ENCODE assay signal across 2 cellular contexts in the genomic region with DNA sequence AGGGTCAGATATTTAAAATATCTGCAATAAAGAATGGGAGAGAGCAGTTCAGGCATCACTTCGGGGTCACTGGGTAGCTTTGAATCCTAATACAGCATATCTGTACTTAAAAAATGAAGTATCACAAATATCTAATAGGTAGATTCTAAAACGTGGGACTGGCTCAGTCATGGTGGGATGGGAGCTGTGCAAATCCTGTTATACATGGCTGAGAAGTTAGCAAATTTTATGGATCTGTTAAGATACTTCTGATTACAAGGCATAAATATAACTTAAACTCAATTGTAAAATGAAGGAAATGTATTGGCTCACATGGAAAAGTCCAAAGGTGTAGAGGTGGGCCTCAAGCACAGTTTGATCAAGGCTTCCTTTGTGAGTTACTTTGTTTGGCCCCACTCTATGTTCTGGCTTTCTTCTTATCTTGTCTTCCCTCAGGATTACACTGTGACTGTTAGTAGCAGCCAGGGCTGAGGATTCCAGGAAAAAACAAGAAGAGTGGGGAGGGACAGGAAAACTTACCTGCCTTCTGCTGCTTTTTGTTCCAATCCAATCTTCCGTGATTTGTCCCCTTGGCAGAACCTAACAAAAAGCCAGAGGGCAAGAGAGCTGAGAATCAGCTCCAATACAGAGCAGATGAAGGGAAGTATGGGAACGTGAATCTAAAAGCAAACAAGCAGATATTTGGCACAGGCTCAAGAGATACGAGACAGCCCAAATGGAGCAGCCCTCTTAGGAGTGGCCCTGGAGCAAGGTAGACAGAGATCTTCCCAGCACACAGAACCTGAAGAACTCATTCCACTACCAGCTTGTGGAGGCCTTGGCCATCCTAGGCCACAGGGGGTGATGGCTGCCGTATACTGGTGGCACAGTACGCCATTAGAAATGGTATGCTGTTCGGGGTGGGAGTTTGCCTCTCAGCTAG.
TF ChIP-seq lines count a peak whose summit lies in the region.

No MANE protein-coding gene starts in this region.

TF ChIP-seq in GM23338, 12 proteins besides CTCF, POLR2A, EP300 and RAD21:
- TF ChIP-seq CREB1 (CRISPR knock-in tag; IDR thresholded peaks at IDR 0.05; ENCODE audit: low read depth) (no peak), EZH2phosphoT487 (IDR thresholded peaks at IDR 0.05; ENCODE audit: unreplicated experiment) (no peak), ZNF331 (CRISPR knock-in tag; IDR thresholded peaks at IDR 0.05; ENCODE audit: low read depth) (no peak)

TF ChIP-seq in H1, 55 proteins besides CTCF, POLR2A, EP300 and RAD21:
- TF ChIP-seq ASH2L (IDR thresholded peaks at IDR 0.05; ENCODE audit: low read length), result no peak
- no peak for TF ChIP-seq SRF (IDR thresholded peaks at IDR 0.05; ENCODE audit: low read depth, low read length)
- TF ChIP-seq EGR1 (IDR thresholded peaks at IDR 0.05; ENCODE audit: borderline replicate concordance, low read depth, low read length), result no peak
- TF ChIP-seq SAP30 (IDR thresholded peaks at IDR 0.05; ENCODE audit: insufficient read depth, insufficient replicate concordance, low read length), result no peak
